ENCODE assay signal across 8 cellular contexts in genomic region chr10:114303556-114303955, GRCh38.
DNase-seq lines count a peak whose midpoint lies in the region; ATAC-seq and TF ChIP-seq lines count a peak whose summit lies in the region.

No MANE protein-coding gene starts in this region.

- H3K4me1 Mint-ChIP-seq in activated CD8-positive, alpha-beta T cell treated with anti-CD3 and anti-CD28 coated beads, Interleukin-2, amount 10 ng/mL, durations not matched to agents 7 days and 5 days (ENCODE audit: low read depth) = peaks cover 13% of the 10 kb centered on the region
- H3K4me1 Mint-ChIP-seq in WTC11 = peaks cover 5% of the 10 kb centered on the region

- H3K79me2 ChIP-seq in osteoblast (ENCODE audit: insufficient read depth, low read length) = no peaks in the 10 kb centered on the region

- H3K4me3 Mint-ChIP-seq in activated CD8-positive, alpha-beta T cell treated with anti-CD3 and anti-CD28 coated beads, Interleukin-2, amount 10 ng/mL, durations not matched to agents 7 days and 5 days = peak overlapping the region; percentile 87
- no peak overlapping the region for H3K4me3 Mint-ChIP-seq in WTC11

- no peaks in the 10 kb centered on the region for H3K9me3 ChIP-seq in osteoblast (ENCODE audit: low read depth, low read length)

- peaks cover 10% of the 10 kb centered on the region for H3K27me3 ChIP-seq in osteoblast (ENCODE audit: insufficient read depth, low read length)

- H3K4me2 ChIP-seq in osteoblast (ENCODE audit: insufficient read depth, low read length) = peak overlapping the region; percentile 71

- POLR2A ChIA-PET in activated CD8-positive, alpha-beta T cell treated with anti-CD3 and anti-CD28 coated beads, Interleukin-2, amount 10 ng/mL, durations not matched to agents 7 days and 5 days (lab: Charles Lee) = interaction anchor here (1.1 to 1.3 kb wide), 2 partner anchors 155 to 223 kb away, joined by 5 to 8 read pairs; no protein-coding TSS in a partner anchor
- POLR2A ChIA-PET in WTC11 (lab: Charles Lee) = interaction anchor here (0.8 to 1.7 kb wide), 3 partner anchors 84 to 124 kb away, joined by 3 to 5 read pairs (median 3); no protein-coding TSS in a partner anchor

- TF ChIP-seq CTCF in osteoblast (IDR thresholded peaks at IDR 0.05; ENCODE audit: extremely low read depth, low read depth, low read length) (no peak), WTC11 (IDR thresholded peaks at IDR 0.05) (no peak)

- no peaks in the 10 kb centered on the region for H3K36me3 ChIP-seq in osteoblast (ENCODE audit: insufficient read depth, low read length)

- H3K4me3 ChIP-seq in osteoblast (ENCODE audit: insufficient read depth, low read length) = no peak overlapping the region

- peaks cover 4% of the 10 kb centered on the region for H3K36me3 Mint-ChIP-seq in activated CD8-positive, alpha-beta T cell treated with anti-CD3 and anti-CD28 coated beads, Interleukin-2, amount 10 ng/mL, durations not matched to agents 7 days and 5 days (ENCODE audit: low read depth)
- H3K36me3 Mint-ChIP-seq in WTC11 = no peaks in the 10 kb centered on the region; the same call in 1 of the 2 replicates

- H3K9me3 Mint-ChIP-seq in activated CD8-positive, alpha-beta T cell treated with anti-CD3 and anti-CD28 coated beads, Interleukin-2, amount 10 ng/mL, durations not matched to agents 7 days and 5 days (ENCODE audit: insufficient read depth) = no peaks in the 10 kb centered on the region
- no peaks in the 10 kb centered on the region for H3K9me3 Mint-ChIP-seq in WTC11

- CTCF ChIA-PET in activated CD8-positive, alpha-beta T cell treated with anti-CD3 and anti-CD28 coated beads, Interleukin-2, amount 10 ng/mL, durations not matched to agents 7 days and 5 days (lab: Charles Lee) = interaction anchor here (0.6 to 3.3 kb wide), 90 partner anchors 8 to 826 kb away, joined by 3 to 74 read pairs (median 6); partner anchors contain the start of genes CCDC186 and FHIP2A
- CTCF ChIA-PET in WTC11 (lab: Charles Lee) = interaction anchor here (0.6 to 4.9 kb wide), 70 partner anchors 9 to 826 kb away, joined by 3 to 126 read pairs (median 7); partner anchors contain the start of genes ADRB1, AFAP1L2, CCDC186 and FHIP2A

- H4K20me1 ChIP-seq in osteoblast (ENCODE audit: insufficient read depth, low read length) = no peaks in the 10 kb centered on the region

- peak overlapping the region; percentile 36 for H2AFZ ChIP-seq in osteoblast (ENCODE audit: low read length)

- no peak overlapping the region for H3K27ac ChIP-seq in osteoblast (ENCODE audit: low read depth, low read length)

- H3K27ac Mint-ChIP-seq in activated CD8-positive, alpha-beta T cell treated with anti-CD3 and anti-CD28 coated beads, Interleukin-2, amount 10 ng/mL, durations not matched to agents 7 days and 5 days = no peak overlapping the region
- no peak overlapping the region for H3K27ac Mint-ChIP-seq in WTC11

- peaks cover 21% of the 10 kb centered on the region for H3K4me1 ChIP-seq in osteoblast (ENCODE audit: insufficient read depth, low read length)

- ATAC-seq in GM18868 (IDR thresholded peaks at IDR 0.05; ENCODE audit: unreplicated experiment) = peak; percentile 2
- peak; percentile 5 for ATAC-seq in HG02642 (IDR thresholded peaks at IDR 0.05; ENCODE audit: poor library complexity, unreplicated experiment)
- no peak for ATAC-seq in activated CD8-positive, alpha-beta T cell treated with anti-CD3 and anti-CD28 coated beads, Interleukin-2, amount 10 ng/mL, durations not matched to agents 7 days and 5 days
- ATAC-seq in WTC11 = no peak

- no peak for DNase-seq in activated CD8-positive, alpha-beta T cell treated with anti-CD3 and anti-CD28 coated beads, Interleukin-2, amount 10 ng/mL, durations not matched to agents 7 days and 5 days
- DNase-seq in osteoblast (ENCODE audit: insufficient read length, low spot score, missing footprints) = no peak
- DNase-seq in COLO668 (lab: John Stamatoyannopoulos, UW; ENCODE audit: unreplicated experiment) = no peak
- no peak for DNase-seq in WTC11 (ENCODE audit: low spot score)
- no peak for DNase-seq in activated naive CD4-positive, alpha-beta T cell treated with anti-CD3 and anti-CD28 coated beads, Interleukin-2, amount 50 U/mL, for 16 hours
- no peak for DNase-seq in NOMO-1 treated with dmso at 0.1 percent for 144 hours (lab: John Stamatoyannopoulos, UW; ENCODE audit: unreplicated experiment)

- H3K27me3 Mint-ChIP-seq in activated CD8-positive, alpha-beta T cell treated with anti-CD3 and anti-CD28 coated beads, Interleukin-2, amount 10 ng/mL, durations not matched to agents 7 days and 5 days (ENCODE audit: low read depth) = no peaks in the 10 kb centered on the region
- H3K27me3 Mint-ChIP-seq in WTC11 (ENCODE audit: low read depth) = 0 out of 2 replicates have a peak, but pooled peaks cover 3% of the 10 kb centered on the region

TF ChIP-seq in WTC11, 78 proteins besides CTCF, POLR2A, EP300 and RAD21:
- TF ChIP-seq NFE2L1 (CRISPR knock-in tag; IDR thresholded peaks at IDR 0.05) = no peak
TF ChIP-seq in WTC11: peak in this region for 0.

Comparison
In these comparisons a context has a peak if more than half of its experiments do, and no peak if none do; other contexts are left out.
1. ATAC-seq: peak in GM18868 (single experiment) and HG02642 (single experiment); none in activated CD8-positive, alpha-beta T cell treated with anti-CD3 and anti-CD28 coated beads, Interleukin-2, amount 10 ng/mL, durations not matched to agents 7 days and 5 days (single experiment) and WTC11 (single experiment).